ENCODE assay signal across 8 cellular contexts in genomic region chr9:67288117-67288735, GRCh38.
A peak's percentile ranks its signal among the peaks of the same experiment; 100 is the strongest.
DNase-seq lines count a peak whose midpoint lies in the region; ATAC-seq, FAIRE-seq and TF ChIP-seq lines count a peak whose summit lies in the region.
"Not testable (repeated sequence)": the region's sequence is repeated elsewhere in the genome, so short reads cannot be mapped to it uniquely, and the experiment has no call there.

No MANE protein-coding gene starts in this region.

- TF ChIP-seq CTCF in PC-3 (conservative IDR thresholded peaks at IDR 0.05; ENCODE audit: low read depth, low read length); WTC11 (IDR thresholded peaks at IDR 0.05); HepG2 (CRISPR knock-in tag; IDR thresholded peaks at IDR 0.05); pancreas (IDR thresholded peaks at IDR 0.05): not testable (repeated sequence)

- H3K9me3 ChIP-seq in PC-3 (ENCODE audit: low read length); HepG2 (ENCODE audit: low read length); pancreas; aorta (ENCODE audit: control insufficient read depth, low read length): not testable (repeated sequence)

- not testable (repeated sequence) for H3K9me2 ChIP-seq in PC-3 (replicated peaks; ENCODE audit: low read length)

- not testable (repeated sequence) for H3K9me3 Mint-ChIP-seq in WTC11

- H3K27me3 Mint-ChIP-seq in WTC11 (ENCODE audit: low read depth), result not testable (repeated sequence)

- H3K4me3 Mint-ChIP-seq in WTC11, result not testable (repeated sequence)

- BruUV-seq in PC-3 (replicated peaks; lab: Mats Ljungman, UMichigan); HepG2 (replicated peaks; lab: Mats Ljungman, UMichigan): not testable (repeated sequence)

- not testable (repeated sequence) for H3K4me1 ChIP-seq in PC-3 (ENCODE audit: insufficient read depth, low read length); HepG2 (ENCODE audit: insufficient read depth, low read length); pancreas; aorta (ENCODE audit: control insufficient read depth in 1 of 2, insufficient read depth in 2 of 2, low read length in 2 of 2)

- H3K36me3 Mint-ChIP-seq in WTC11, result not testable (repeated sequence)

- not testable (repeated sequence) for TF ChIP-seq RAD21 in HepG2 (CRISPR knock-in tag; IDR thresholded peaks at IDR 0.05)

- H3K27me3 ChIP-seq in PC-3 (ENCODE audit: low read length); HepG2 (ENCODE audit: control insufficient read depth in 1 of 2, insufficient read depth in 2 of 2, low read length in 2 of 2); pancreas; aorta (ENCODE audit: control insufficient read depth in 1 of 2, insufficient read depth in 2 of 2, low read length in 1 of 2): not testable (repeated sequence)

- not testable (repeated sequence) for H3K4me2 ChIP-seq in PC-3 (ENCODE audit: low read length); HepG2 (ENCODE audit: low read depth, low read length)

- H4K20me1 ChIP-seq in PC-3 (ENCODE audit: low read length); HepG2 (ENCODE audit: insufficient read depth, low read length): not testable (repeated sequence)

- CTCF ChIA-PET in PC-3 (lab: Charles Lee); WTC11 (lab: Charles Lee); HepG2 (lab: Yijun Ruan, JAX; ENCODE audit: low intra/inter-chr PET ratio, low total read pairs): not testable (repeated sequence)

- peak; percentile 38 for ATAC-seq in GM19351 (IDR thresholded peaks at IDR 0.05; ENCODE audit: unreplicated experiment)
- ATAC-seq in PC-3, result peak; percentile 83
- peak; percentile 92 for ATAC-seq in WTC11
- peak; percentile 22 for ATAC-seq in esophagus mucosa
- ATAC-seq in left ventricle myocardium superior, result peak; percentile 31
- peak; percentile 83 for ATAC-seq in HepG2
- peak; percentile 22 to 97 (median 59) for ATAC-seq in pancreas
- ATAC-seq in aorta (ENCODE audit: low FRiP score), result peak; percentile 52

- no CpG with 5 or more reads among the region's 46 CpGs for WGBS in HepG2 (ENCODE audit: low lambda C conversion rate)
- no CpG with 5 or more reads among the region's 46 CpGs for WGBS in pancreas, 2 donors
- WGBS in aorta, 2 donors, result no CpG with 5 or more reads among the region's 46 CpGs

- H3K79me2 ChIP-seq in PC-3 (ENCODE audit: low read length); HepG2 (ENCODE audit: insufficient read depth, low read length): not testable (repeated sequence)

- POLR2A ChIA-PET in PC-3 (lab: Charles Lee; ENCODE audit: unreplicated experiment); WTC11 (lab: Charles Lee); HepG2 (lab: Yijun Ruan, JAX): not testable (repeated sequence)

- not testable (repeated sequence) for H3F3A ChIP-seq in PC-3 (ENCODE audit: low read length, unreplicated experiment)

- not testable (repeated sequence) for DNase-seq in PC-3; WTC11 (ENCODE audit: low spot score); left ventricle myocardium superior; HepG2 (ENCODE audit: low spot score); pancreas; aorta

- TF ChIP-seq POLR2A in HepG2 (IDR thresholded peaks at IDR 0.05; ENCODE audit: insufficient read depth in 1 of 2, low read depth in 2 of 2, low read length in 2 of 2), result not testable (repeated sequence)

- not testable (repeated sequence) for TF ChIP-seq EP300 in HepG2 (IDR thresholded peaks at IDR 0.05; ENCODE audit: low read depth in 2 of 2, low read length in 2 of 2); HepG2 (CRISPR knock-in tag; IDR thresholded peaks at IDR 0.05; ENCODE audit: borderline replicate concordance)

- intact Hi-C loops in PC-3 (cut with micrococcal nuclease); left ventricle myocardium superior (cut with micrococcal nuclease); HepG2 (cut with micrococcal nuclease; ENCODE audit: unreplicated experiment); pancreas (cut with DNase I); aorta (cut with DNase I): not testable (repeated sequence)

- in situ Hi-C loops in HepG2 (cut with HindIII; ENCODE audit: extremely low pct_ligation_motif_present, low pct_unique_long_range_greater_than_20kb), result not testable (repeated sequence)

- not testable (repeated sequence) for H3K4me3 ChIP-seq in PC-3 (ENCODE audit: low read length); HepG2 (replicated peaks in 1 of 3; ENCODE audit: insufficient read depth in 1 of 3, low read depth in 2 of 3, low read length in 3 of 3); pancreas; aorta (ENCODE audit: low read length in 2 of 2)

- not testable (repeated sequence) for H3K9ac ChIP-seq in PC-3 (ENCODE audit: low read length); HepG2 (ENCODE audit: insufficient read depth, low read depth, low read length)

- H3K4me1 Mint-ChIP-seq in WTC11, result not testable (repeated sequence)

- not testable (repeated sequence) for H2AFZ ChIP-seq in PC-3 (ENCODE audit: low read length); HepG2 (ENCODE audit: low read length)

- H3K36me3 ChIP-seq in PC-3 (ENCODE audit: low read depth, low read length); HepG2 (replicated peaks in 1 of 2; ENCODE audit: control insufficient read depth in 1 of 2, insufficient read depth in 2 of 2, low read length in 2 of 2); pancreas; aorta (ENCODE audit: control insufficient read depth in 1 of 2, insufficient read depth in 2 of 2, low read length in 1 of 2): not testable (repeated sequence)

- FAIRE-seq in HepG2 (lab: Jason Lieb, UNC); pancreas (lab: Jason Lieb, UNC): not testable (repeated sequence)

- not testable (repeated sequence) for H3K27ac Mint-ChIP-seq in WTC11

- not testable (repeated sequence) for H3K27ac ChIP-seq in PC-3 (ENCODE audit: low read length); HepG2 (ENCODE audit: extremely low read length, insufficient read depth, low read length); pancreas; aorta (ENCODE audit: low read depth in 1 of 2, low read length in 2 of 2)

Comparison
In these comparisons a context has a peak if more than half of its experiments do, and no peak if none do; other contexts are left out.
1. ATAC-seq: peak in every context shown above with its lines; median percentile 92 in WTC11; 83 in PC-3; 83 in HepG2; 59 in pancreas; 52 in aorta; 38 in GM19351; 31 in left ventricle myocardium superior; 22 in esophagus mucosa.